Comparison of ENCODE assay signal across 18 cellular contexts in genomic region chr16:70721202-70721963, GRCh38.
"Had no signal": no experiment of that assay in that cellular context is flagged by ENCODE, and none has a peak within 500 bp of the region (broad histone marks: within the 10 kb centered on the region; RNA-seq: fewer than 3 reads in every experiment).

No MANE protein-coding gene starts in this region.

- H3K27me3 ChIP-seq: body of pancreas, upper lobe of right lung had no signal

- H3K27me3 Mint-ChIP-seq: naive thymus-derived CD8-positive, alpha-beta T cell; stimulated activated naive CD8-positive, alpha-beta T cell treated with anti-CD3 and anti-CD28 coated beads, Interleukin-15, Interleukin-2, amounts not matched to agents 100 ng/mL and 50 ng/mL, for 24 hours had no signal

- DNase-seq: activated CD8-positive, alpha-beta memory T cell treated with anti-CD3 and anti-CD28 coated beads, Interleukin-2, amount 50 U/mL, for 48 hours; activated naive CD4-positive, alpha-beta T cell treated with anti-CD3 and anti-CD28 coated beads, Interleukin-2, amount 50 U/mL, for 16 hours; amniotic stem cell; body of pancreas; central memory CD4-positive, alpha-beta T cell; effector CD4-positive, alpha-beta T cell; foreskin fibroblast; hippocampal formation; mucosa of descending colon; naive thymus-derived CD8-positive, alpha-beta T cell; occipital lobe; stimulated activated CD4-positive, alpha-beta T cell treated with anti-CD3 and anti-CD28 coated beads, Interleukin-15, amount 100 ng/mL, for 24 hours; stimulated activated CD4-positive, alpha-beta T cell treated with anti-CD3 and anti-CD28 coated beads, Interleukin-4, amount 100 ng/mL, for 24 hours; upper lobe of right lung had no signal

- H3K27ac ChIP-seq: body of pancreas, coronary artery, skin epidermis had no signal

- H3K36me3 ChIP-seq: upper lobe of right lung had no signal

- H3K4me3 Mint-ChIP-seq: naive thymus-derived CD8-positive, alpha-beta T cell; stimulated activated naive CD8-positive, alpha-beta T cell treated with anti-CD3 and anti-CD28 coated beads, Interleukin-15, Interleukin-2, amounts not matched to agents 100 ng/mL and 50 ng/mL, for 24 hours had no signal

- ATAC-seq: body of pancreas; left lobe of liver; mucosa of descending colon; naive thymus-derived CD8-positive, alpha-beta T cell; upper lobe of right lung had no signal

- H3K4me3 ChIP-seq: body of pancreas, coronary artery, mucosa of descending colon, skin epidermis, upper lobe of right lung had no signal

- H3K9me3 ChIP-seq: body of pancreas, mucosa of descending colon, upper lobe of right lung had no signal

- H3K9me3 Mint-ChIP-seq: naive thymus-derived CD8-positive, alpha-beta T cell; stimulated activated naive CD8-positive, alpha-beta T cell treated with anti-CD3 and anti-CD28 coated beads, Interleukin-15, Interleukin-2, amounts not matched to agents 100 ng/mL and 50 ng/mL, for 24 hours had no signal

- H3K27ac Mint-ChIP-seq: stimulated activated naive CD8-positive, alpha-beta T cell treated with anti-CD3 and anti-CD28 coated beads, Interleukin-15, Interleukin-2, amounts not matched to agents 100 ng/mL and 50 ng/mL, for 24 hours had no signal
